ENCODE assay signal across 1 cellular context in the genomic region with DNA sequence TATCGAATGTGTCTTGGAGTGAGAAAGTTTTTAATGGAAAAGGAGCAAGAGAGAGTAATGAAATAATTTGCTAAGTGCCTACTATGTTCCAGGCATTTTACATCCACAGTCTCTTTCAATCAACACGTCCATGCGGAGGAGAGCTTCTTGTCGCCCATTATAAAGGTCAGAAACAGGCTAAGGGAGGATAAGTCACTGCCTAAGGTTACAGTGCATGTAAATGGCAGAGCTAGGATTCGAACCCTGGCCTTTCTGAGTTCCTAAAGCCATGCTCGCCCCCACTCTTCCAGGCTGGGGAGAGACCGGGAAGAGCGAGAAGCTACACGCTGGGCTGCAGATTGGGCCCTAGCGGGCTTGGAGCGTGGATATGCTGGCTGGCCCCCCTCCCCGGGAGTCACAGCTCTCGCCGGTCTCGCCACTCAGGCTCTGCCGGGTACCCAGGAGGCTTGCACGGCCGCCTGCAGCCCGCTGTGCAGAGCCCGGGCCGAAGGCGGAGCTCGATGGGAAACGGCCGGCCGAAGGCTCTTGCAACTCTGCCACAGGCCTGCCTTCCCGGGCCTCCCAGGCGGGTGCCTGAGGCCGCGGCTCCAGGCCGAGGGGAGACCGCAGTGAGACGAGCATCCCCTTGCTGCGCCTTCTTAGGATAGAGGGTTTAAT.
TF ChIP-seq lines count a peak whose summit lies in the region.

No MANE protein-coding gene starts in this region.

TF ChIP-seq in HEK293, 187 proteins besides CTCF, POLR2A, EP300 and RAD21 (continued from another document):
- TF ChIP-seq ZBTB20 (tag by site-specific recombination; IDR thresholded peaks at IDR 0.05) (peak; percentile 75; the same call in 1 of the 2 replicates), PRDM2 (tag by site-specific recombination; IDR thresholded peaks at IDR 0.05; ENCODE audit: borderline replicate concordance) (no peak), ZNF266 (tag by site-specific recombination; IDR thresholded peaks at IDR 0.05; ENCODE audit: low read depth) (no peak), ZNF521 (tag by site-specific recombination; IDR thresholded peaks at IDR 0.05) (no peak), ZBTB17 (tag by site-specific recombination; IDR thresholded peaks at IDR 0.05) (peak; percentile 69), ZFHX2 (tag by site-specific recombination; conservative IDR thresholded peaks at IDR 0.05) (no peak), PRDM1 (tag by site-specific recombination; IDR thresholded peaks at IDR 0.05) (peak; percentile 46; the same call in 1 of the 2 replicates), ZSCAN30 (tag by site-specific recombination; IDR thresholded peaks at IDR 0.05) (0 out of 2 replicates have a peak, but pooled peaks have one; percentile 16), ZNF76 (tag by site-specific recombination; IDR thresholded peaks at IDR 0.05; ENCODE audit: borderline replicate concordance, low read depth) (peak; percentile 72), ZNF398 (tag by site-specific recombination; IDR thresholded peaks at IDR 0.05) (0 out of 2 replicates have a peak, but pooled peaks have one; percentile 26), ZNF335 (tag by site-specific recombination; conservative IDR thresholded peaks at IDR 0.05) (peak; percentile 87), ZNF501 (tag by site-specific recombination; IDR thresholded peaks at IDR 0.05) (no peak), ZNF747 (tag by site-specific recombination; IDR thresholded peaks at IDR 0.05) (no peak), ZNF311 (tag by site-specific recombination; IDR thresholded peaks at IDR 0.05; ENCODE audit: borderline replicate concordance) (no peak)
